ENCODE assay signal across 11 cellular contexts in the genomic region with DNA sequence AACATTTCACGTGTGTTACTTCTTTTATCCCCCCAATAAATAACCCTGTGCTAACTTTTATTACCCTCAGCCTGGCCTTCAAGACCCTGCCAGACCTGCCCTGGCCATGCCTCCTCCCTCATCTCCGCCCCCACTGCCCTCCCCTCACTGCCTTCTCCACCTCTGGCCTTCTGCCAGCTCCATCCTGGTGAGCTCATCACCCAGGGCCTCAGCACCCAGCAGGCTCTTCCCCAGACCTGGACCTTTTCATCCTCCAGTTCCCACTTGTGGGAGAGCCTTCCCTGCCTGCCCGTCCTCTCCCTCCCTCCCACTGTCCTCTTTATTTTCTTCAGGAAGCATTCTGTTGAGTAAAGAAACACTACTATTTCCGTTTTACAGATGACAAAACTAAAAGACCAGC.
DNase-seq lines count a peak whose midpoint lies in the region; ATAC-seq lines count a peak whose summit lies in the region.
"Had no signal": no experiment of that assay in that cellular context is flagged by ENCODE, and none has a peak within 500 bp of the region (broad histone marks: within the 10 kb centered on the region; RNA-seq: fewer than 3 reads in every experiment).

No MANE protein-coding gene starts in this region.

- intact Hi-C loops in left colon (cut with DNase I, micrococcal nuclease): no loop called here

- no peak overlapping the region for H3K4me3 Mint-ChIP-seq in activated naive CD8-positive, alpha-beta T cell treated with anti-CD3 and anti-CD28 coated beads, Interleukin-2, amount 50 U/mL, for 24 hours

- H3K27ac Mint-ChIP-seq in activated naive CD8-positive, alpha-beta T cell treated with anti-CD3 and anti-CD28 coated beads, Interleukin-2, amount 50 U/mL, for 24 hours: peak overlapping the region; percentile 40

- H3K9me3 Mint-ChIP-seq in activated naive CD8-positive, alpha-beta T cell treated with anti-CD3 and anti-CD28 coated beads, Interleukin-2, amount 50 U/mL, for 24 hours: no peaks in the 10 kb centered on the region

- peaks cover 34% of the 10 kb centered on the region for H3K36me3 Mint-ChIP-seq in activated naive CD8-positive, alpha-beta T cell treated with anti-CD3 and anti-CD28 coated beads, Interleukin-2, amount 50 U/mL, for 24 hours (ENCODE audit: low read depth)

- no peaks in the 10 kb centered on the region for H3K27me3 Mint-ChIP-seq in activated naive CD8-positive, alpha-beta T cell treated with anti-CD3 and anti-CD28 coated beads, Interleukin-2, amount 50 U/mL, for 24 hours

- H3K4me1 Mint-ChIP-seq in activated naive CD8-positive, alpha-beta T cell treated with anti-CD3 and anti-CD28 coated beads, Interleukin-2, amount 50 U/mL, for 24 hours: peaks cover 35% of the 10 kb centered on the region

- DNase-seq in A172 (ENCODE audit: low spot score): peak; percentile 4
- peak; percentile 63 for DNase-seq in GM03348 (ENCODE audit: low spot score)
- no peak for DNase-seq in activated naive CD8-positive, alpha-beta T cell treated with anti-CD3 and anti-CD28 coated beads, Interleukin-2, amount 50 U/mL, for 24 hours
- DNase-seq in left colon: peak; percentile 62 to 63
- no peak for DNase-seq in NOMO-1 treated with dmso at 0.1 percent for 144 hours (lab: John Stamatoyannopoulos, UW; ENCODE audit: unreplicated experiment)
- no peak for DNase-seq in D341Med (ENCODE audit: low spot score)
- no peak for DNase-seq in RKO (ENCODE audit: low spot score)
- DNase-seq: activated CD4-positive, alpha-beta T cell treated with anti-CD3 and anti-CD28 coated beads, Interleukin-2, amount 50 U/mL, for 48 hours; GDM1; OCI-M1 had no signal

- no peak for ATAC-seq in activated naive CD8-positive, alpha-beta T cell treated with anti-CD3 and anti-CD28 coated beads, Interleukin-2, amount 50 U/mL, for 24 hours
- ATAC-seq in left colon (peak; percentile 27), HG03565 (IDR thresholded peaks at IDR 0.05; ENCODE audit: unreplicated experiment) (no peak)

Comparison
In these comparisons a context has a peak if more than half of its experiments do, and no peak if none do; other contexts are left out.
1. DNase-seq: peak in A172 (single experiment), GM03348 (single experiment) and left colon (2 of 2); none in activated naive CD8-positive, alpha-beta T cell treated with anti-CD3 and anti-CD28 coated beads, Interleukin-2, amount 50 U/mL, for 24 hours (single experiment), NOMO-1 treated with dmso at 0.1 percent for 144 hours (single experiment), D341Med (single experiment) and RKO (single experiment).